Comparison of ENCODE assay signal across 8 cellular contexts in genomic region chr2:233354971-233355574, GRCh38. TPM values are rescaled to one million over a fixed set of nuclear protein-coding genes. Genes with fewer than 3 reads are reported as not detected.
DNase-seq lines count a peak whose midpoint lies in the region; ATAC-seq and TF ChIP-seq lines count a peak whose summit lies in the region.

No MANE protein-coding gene starts in this region.

- no peaks in the 10 kb centered on the region for H3K9me3 ChIP-seq in ascending aorta

- H3K4me3 ChIP-seq in ascending aorta: peak overlapping the region; percentile 77 to 78

- TF ChIP-seq CTCF in GM13976 (IDR thresholded peaks at IDR 0.05; ENCODE audit: borderline replicate concordance, control extremely low read depth, extremely low read depth, insufficient read depth, missing control alignments) (no peak), ascending aorta (IDR thresholded peaks at IDR 0.05) (no peak)

- peaks cover 0 to 10% of the 10 kb centered on the region in 2 donors for H3K4me1 ChIP-seq in ascending aorta

- in situ Hi-C loops in GM13976 (cut with MboI; ENCODE audit: low sequenced_read_pairs, unreplicated experiment): no loop called here

- intact Hi-C loops in ascending aorta (cut with DNase I): loop anchor here (1.0 to 5.0 kb wide), 4 partner anchors 32 to 212 kb away; partner anchors contain the start of gene USP40

- no peaks in the 10 kb centered on the region for H3K36me3 ChIP-seq in ascending aorta

- H3K27me3 ChIP-seq in ascending aorta: no peaks in the 10 kb centered on the region

- H3K27ac ChIP-seq in ascending aorta: no peak overlapping the region

- no peak for ATAC-seq in HG03571 (IDR thresholded peaks at IDR 0.05; ENCODE audit: unreplicated experiment)

- peak; percentile 26 for DNase-seq in AG08395 (ENCODE audit: low spot score)
- peak; percentile 35 for DNase-seq in GM13976 (ENCODE audit: low spot score)
- peak; percentile 28 for DNase-seq in NCI-H1105 (lab: John Stamatoyannopoulos, UW)
- peak in 1 of 2 donors; percentile 69 for DNase-seq in ascending aorta (ENCODE audit: low spot score in 2 of 2)
- DNase-seq in iPS-NIHi11 (ENCODE audit: low spot score): peak; percentile 41
- peak; percentile 45 for DNase-seq in stimulated activated CD8-positive, alpha-beta memory T cell treated with anti-CD3 and anti-CD28 coated beads, Interleukin-4, amount 100 ng/mL, for 48 hours
- no peak for DNase-seq in NCI-H187 treated with DMSO at 0.1 percent for 48 hours (lab: John Stamatoyannopoulos, UW)

RNA-seq across cellular contexts. Expression of gene DGKD, which starts 0.8 kb away (rescaled TPM):
- 28.3 TPM for total RNA-seq in ascending aorta

RNA-seq across cellular contexts. Expression of gene SAG, which starts 47.5 kb away (rescaled TPM):
- not detected for total RNA-seq in ascending aorta
